12 cellular contexts compared by ENCODE assay signal in genomic region chr5:179314606-179315355, GRCh38. TPM values are rescaled to one million over a fixed set of nuclear protein-coding genes. Genes with fewer than 3 reads are reported as not detected.
A peak's percentile ranks its signal among the peaks of the same experiment; 100 is the strongest.
DNase-seq lines count a peak whose midpoint lies in the region; ATAC-seq, FAIRE-seq and TF ChIP-seq lines count a peak whose summit lies in the region.
"Had no signal": no experiment of that assay in that cellular context is flagged by ENCODE, and none has a peak within 500 bp of the region (broad histone marks: within the 10 kb centered on the region; RNA-seq: fewer than 3 reads in every experiment).

No MANE protein-coding gene starts in this region.

- H3K4me3 ChIP-seq in bronchial epithelial cell (ENCODE audit: low read depth, low read length) = no peak overlapping the region
- no peak overlapping the region for H3K4me3 ChIP-seq in right cardiac atrium (ENCODE audit: low read length)
- peak overlapping the region; percentile 42 for H3K4me3 ChIP-seq in skeletal muscle satellite cell (ENCODE audit: low read length)

- intact Hi-C loops in right cardiac atrium (cut with DNase I) = no loop called here

- H3K27ac ChIP-seq in right cardiac atrium (ENCODE audit: low read length) (peak overlapping the region; percentile 65), caudate nucleus (ENCODE audit: low read depth, low read length) (no peak overlapping the region)

- peak overlapping the region; percentile 83 for H3K9ac ChIP-seq in skeletal muscle satellite cell (ENCODE audit: low read depth, low read length)
- H3K9ac ChIP-seq: SK-N-SH had no signal

- peak; percentile 65 to 76 for ATAC-seq in right cardiac atrium
- ATAC-seq: activated CD8-positive, alpha-beta memory T cell treated with anti-CD3 and anti-CD28 coated beads, Interleukin-2, amount 10 ng/mL, durations not matched to agents 7 days and 5 days; activated naive CD4-positive, alpha-beta T cell treated with anti-CD3 and anti-CD28 coated beads, Interleukin-2, amount 50 U/mL, for 72 hours had no signal

- no peaks in the 10 kb centered on the region for H3K9me3 ChIP-seq in right cardiac atrium (ENCODE audit: control insufficient read depth, low read length)
- H3K9me3 ChIP-seq in skeletal muscle satellite cell (replicated peaks; ENCODE audit: low read length) = peaks cover 6% of the 10 kb centered on the region
- H3K9me3 ChIP-seq: SK-N-SH had no signal

- no peaks in the 10 kb centered on the region for H3K36me3 ChIP-seq in bronchial epithelial cell (ENCODE audit: control insufficient read depth, insufficient read depth, low read length)
- H3K36me3 ChIP-seq in skeletal muscle satellite cell (ENCODE audit: insufficient read depth, low read length) = peaks cover 3% of the 10 kb centered on the region

- H3K4me1 ChIP-seq in right cardiac atrium (ENCODE audit: control insufficient read depth, insufficient read depth, low read length) (peaks cover 2% of the 10 kb centered on the region), skeletal muscle satellite cell (ENCODE audit: control insufficient read depth, insufficient read depth, low read length) (peaks cover 41% of the 10 kb centered on the region)

- H3K27me3 ChIP-seq in bronchial epithelial cell (ENCODE audit: control insufficient read depth, insufficient read depth, low read length) (no peaks in the 10 kb centered on the region), right cardiac atrium (ENCODE audit: control insufficient read depth, insufficient read depth) (no peaks in the 10 kb centered on the region), skeletal muscle satellite cell (ENCODE audit: control insufficient read depth, insufficient read depth, low read length) (no peaks in the 10 kb centered on the region)

- no peak for TF ChIP-seq CTCF in bronchial epithelial cell (IDR thresholded peaks at IDR 0.05; ENCODE audit: insufficient read depth, low read length, severe bottlenecking)

- DNase-seq in AG20443 (ENCODE audit: low spot score) (peak; percentile 31), bronchial epithelial cell (ENCODE audit: low read depth) (no peak), right cardiac atrium (peak; percentile 75 to 85 (median 82)), SIG-M5 (lab: John Stamatoyannopoulos, UW) (no peak), medulla oblongata (ENCODE audit: extremely low spot score) (no peak), caudate nucleus (lab: John Stamatoyannopoulos, UW) (no peak)
- no peak for DNase-seq in activated CD4-positive, alpha-beta T cell treated with anti-CD3 and anti-CD28 coated beads, Interleukin-2, amount 50 U/mL, for 4 hours
- DNase-seq: activated CD8-positive, alpha-beta memory T cell treated with anti-CD3 and anti-CD28 coated beads, Interleukin-2, amount 10 ng/mL, durations not matched to agents 7 days and 5 days; NCI-H1048 had no signal

- peak; percentile 18 for FAIRE-seq in bronchial epithelial cell (lab: Jason Lieb, UNC)

- WGBS in right cardiac atrium = 70% methylated on average over 12 of the region's 12 CpGs

- H3K4me2 ChIP-seq in skeletal muscle satellite cell (ENCODE audit: low read length) = peak overlapping the region; percentile 72
- H3K4me2 ChIP-seq: SK-N-SH had no signal

RNA-seq across cellular contexts. Expression of gene ADAMTS2, which starts 30.5 kb away (rescaled TPM):
- total RNA-seq in bronchial epithelial cell (under 0.01 and 0.26 TPM in 2 replicates), right cardiac atrium (10 to 100 TPM; 11.9 to 23.2 (median 18.0) TPM)
- 7.0 TPM for polyA plus RNA-seq in right cardiac atrium
- total RNA-seq in skeletal muscle satellite cell (2012; rRNA removed) = 52.0 and 56.0 TPM in 2 replicates
- total RNA-seq: activated CD8-positive, alpha-beta memory T cell treated with anti-CD3 and anti-CD28 coated beads, Interleukin-2, amount 10 ng/mL, durations not matched to agents 7 days and 5 days; activated naive CD4-positive, alpha-beta T cell treated with anti-CD3 and anti-CD28 coated beads, Interleukin-2, amount 50 U/mL, for 72 hours had no signal

Comparison
In these comparisons a context has a peak if more than half of its experiments do, and no peak if none do; other contexts are left out.
1. DNase-seq: peak in AG20443 (single experiment) and right cardiac atrium (3 of 3); none in bronchial epithelial cell (single experiment), activated CD4-positive, alpha-beta T cell treated with anti-CD3 and anti-CD28 coated beads, Interleukin-2, amount 50 U/mL, for 4 hours (0 of 2), SIG-M5 (single experiment), medulla oblongata (single experiment) and caudate nucleus (0 of 61).
2. RNA of gene ADAMTS2, which starts 30.5 kb away (total RNA-seq): 11.9 to 23.2 TPM in right cardiac atrium; under 0.01 to 0.26 TPM in bronchial epithelial cell; every median in the first group is over 10 times any median in the second.